ENCODE assay signal across 8 cellular contexts in genomic region chr4:38857354-38858096, GRCh38. TPM values are rescaled to one million over a fixed set of nuclear protein-coding genes. Genes with fewer than 3 reads are reported as not detected.
DNase-seq lines count a peak whose midpoint lies in the region; ATAC-seq, FAIRE-seq and TF ChIP-seq lines count a peak whose summit lies in the region.

No MANE protein-coding gene starts in this region.

- H3K4me3 ChIP-seq in rectal smooth muscle tissue (ENCODE audit: low read length) = no peak overlapping the region

- no peaks in the 10 kb centered on the region for H3K4me1 Mint-ChIP-seq in glutamatergic neuron (ENCODE audit: low read depth, unreplicated experiment)

- H3K27me3 Mint-ChIP-seq in glutamatergic neuron (ENCODE audit: unreplicated experiment) = peaks cover 4% of the 10 kb centered on the region

- H3K27ac Mint-ChIP-seq in glutamatergic neuron (ENCODE audit: unreplicated experiment) = no peak overlapping the region

- peak; percentile 51 for ATAC-seq in GM21737 (IDR thresholded peaks at IDR 0.05; ENCODE audit: unreplicated experiment)

- peak; percentile 88 for DNase-seq in Daoy (ENCODE audit: low read depth)
- DNase-seq in KG1 (lab: John Stamatoyannopoulos, UW) = peak; percentile 60
- DNase-seq in activated CD4-positive, alpha-beta T cell treated with anti-CD3 and anti-CD28 coated beads, Interleukin-2, amount 50 U/mL, for 48 hours = peak; percentile 37 to 48
- DNase-seq in fibroblast of the conjunctiva (ENCODE audit: low read depth) = peak; percentile 76
- DNase-seq in glutamatergic neuron = no peak
- DNase-seq in D721Med (ENCODE audit: insufficient read length, low spot score) = no peak

- no peaks in the 10 kb centered on the region for H3K36me3 ChIP-seq in rectal smooth muscle tissue (ENCODE audit: control insufficient read depth, insufficient read depth, low read length)

- H3K36me3 Mint-ChIP-seq in glutamatergic neuron (ENCODE audit: unreplicated experiment) = no peaks in the 10 kb centered on the region

- no peak for FAIRE-seq in D721Med (lab: Jason Lieb, UNC)

- H3K27me3 ChIP-seq in rectal smooth muscle tissue (ENCODE audit: control insufficient read depth, insufficient read depth, low read length) = no peaks in the 10 kb centered on the region

- H3K9ac ChIP-seq in rectal smooth muscle tissue (ENCODE audit: low read length) = no peak overlapping the region

- no peaks in the 10 kb centered on the region for H3K4me1 ChIP-seq in rectal smooth muscle tissue (ENCODE audit: control insufficient read depth, insufficient read depth, low read length)

- TF ChIP-seq CTCF in glutamatergic neuron (IDR thresholded peaks at IDR 0.05; ENCODE audit: partially characterized antibody, unreplicated experiment) (no peak), D721Med (IDR thresholded peaks at IDR 0.05; ENCODE audit: insufficient read depth, missing control alignments) (no peak)

- H3K9me3 Mint-ChIP-seq in glutamatergic neuron (ENCODE audit: unreplicated experiment) = no peaks in the 10 kb centered on the region

- H3K4me3 Mint-ChIP-seq in glutamatergic neuron (ENCODE audit: unreplicated experiment) = no peak overlapping the region

- H3K27ac ChIP-seq in rectal smooth muscle tissue (ENCODE audit: low read depth, low read length) = peak overlapping the region; percentile 38

RNA-seq across cellular contexts. Expression of gene TLR6, which starts 0.9 kb away (rescaled TPM):
- 2.2 and 2.6 TPM in 2 replicates for total RNA-seq in Daoy (2014; rRNA removed; shearing (Covaris generic))
- not detected for total RNA-seq in glutamatergic neuron (ENCODE audit: unreplicated experiment)

RNA-seq across cellular contexts. Expression of gene FAM114A1, which starts 10.1 kb away (rescaled TPM):
- 35.6 and 37.1 TPM in 2 replicates for total RNA-seq in Daoy (2014; rRNA removed; shearing (Covaris generic))
- 1.0 TPM for total RNA-seq in glutamatergic neuron (ENCODE audit: unreplicated experiment)

RNA-seq across cellular contexts. Expression of gene TLR1, which starts 52.9 kb away (rescaled TPM):
- total RNA-seq in Daoy (2014; rRNA removed; shearing (Covaris generic)) = 3.5 and 4.3 TPM in 2 replicates
- not detected for total RNA-seq in glutamatergic neuron (ENCODE audit: unreplicated experiment)

Comparison
In these comparisons a context has a peak if more than half of its experiments do, and no peak if none do; other contexts are left out.
1. DNase-seq: peak in Daoy (single experiment), KG1 (single experiment), activated CD4-positive, alpha-beta T cell treated with anti-CD3 and anti-CD28 coated beads, Interleukin-2, amount 50 U/mL, for 48 hours (2 of 2) and fibroblast of the conjunctiva (single experiment); none in glutamatergic neuron (single experiment) and D721Med (single experiment).
2. RNA of gene FAM114A1, which starts 10.1 kb away (total RNA-seq): 35.6 to 37.1 TPM in Daoy; 1.0 TPM in glutamatergic neuron (single experiment); every median in the first group is over 10 times any median in the second.